ENCODE assay signal across 8 cellular contexts in the genomic region with DNA sequence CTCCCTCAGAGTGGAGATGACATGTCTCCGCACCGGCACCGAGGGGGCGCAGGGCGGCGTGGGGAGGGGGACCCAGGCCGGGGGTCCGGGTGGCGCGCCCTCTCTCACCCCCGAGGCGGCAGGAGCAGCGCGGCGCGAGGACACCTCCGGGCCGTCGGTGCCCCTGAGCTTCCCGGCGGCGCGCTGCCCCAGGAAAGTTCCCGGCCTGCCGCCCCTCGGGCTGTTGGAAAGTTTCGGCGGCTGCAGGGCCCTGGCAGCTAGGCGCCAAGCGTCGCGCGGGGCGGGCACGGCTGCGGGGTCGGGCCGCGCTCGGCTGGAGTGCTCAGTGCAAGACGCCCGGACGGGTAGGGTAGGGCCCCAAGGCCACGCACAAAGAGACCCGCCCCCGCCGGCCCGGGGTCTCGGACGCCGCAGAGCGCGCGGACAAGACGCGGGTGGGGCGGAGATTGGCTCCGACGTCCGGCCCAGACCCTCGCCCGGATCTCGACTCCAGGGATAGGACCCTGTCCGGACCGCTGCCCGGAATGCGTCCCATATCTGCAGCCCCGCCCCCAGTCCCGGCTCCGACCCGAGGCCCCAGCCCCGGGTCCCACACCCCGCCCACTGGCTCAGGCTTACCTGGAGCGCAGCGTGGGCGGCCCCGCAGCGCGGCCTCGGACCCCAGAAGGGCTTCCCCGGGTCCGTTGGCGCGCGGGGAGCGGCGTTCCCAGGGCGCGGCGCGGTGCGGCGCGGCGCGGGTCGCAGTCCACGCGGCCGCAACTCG.
DNase-seq lines count a peak whose midpoint lies in the region; ATAC-seq lines count a peak whose summit lies in the region.

No MANE protein-coding gene starts in this region.

- H3K36me3 ChIP-seq in muscle layer of duodenum (ENCODE audit: control insufficient read depth in 1 of 2, insufficient read depth in 2 of 2, low read length in 2 of 2), result no peaks in the 10 kb centered on the region

- H3K27ac ChIP-seq in muscle layer of duodenum (ENCODE audit: low read length), result no peak overlapping the region

- H3K9me3 ChIP-seq in muscle layer of duodenum (ENCODE audit: control insufficient read depth in 1 of 2, low read length in 2 of 2), result no peaks in the 10 kb centered on the region

- DNase-seq in NCI-H146 (lab: John Stamatoyannopoulos, UW) (peak; percentile 33), NCI-H146 treated with DMSO at 0.1 percent for 48 hours (lab: John Stamatoyannopoulos, UW; ENCODE audit: unreplicated experiment) (no peak), RKO (ENCODE audit: low spot score) (peak; percentile 37), GM19240 (ENCODE audit: insufficient read length, low spot score) (no peak)
- DNase-seq in effector CD4-positive, alpha-beta T cell, result peak; percentile 18

- no peaks in the 10 kb centered on the region for H3K27me3 ChIP-seq in muscle layer of duodenum (ENCODE audit: low read depth, low read length)

- H3K4me3 ChIP-seq in muscle layer of duodenum (ENCODE audit: low read depth in 1 of 2, low read length in 2 of 2), result peak overlapping the region; percentile 21 to 91

- H3K4me1 ChIP-seq in muscle layer of duodenum (ENCODE audit: control insufficient read depth in 1 of 2, insufficient read depth in 2 of 2, low read length in 2 of 2), result peaks cover 6 to 16% of the 10 kb centered on the region in 2 donors

- ATAC-seq in HG03175 (IDR thresholded peaks at IDR 0.05; ENCODE audit: unreplicated experiment) (no peak), GM21423 (IDR thresholded peaks at IDR 0.05; ENCODE audit: unreplicated experiment) (no peak)

Comparison
In these comparisons a context has a peak if more than half of its experiments do, and no peak if none do; other contexts are left out.
1. DNase-seq: peak in NCI-H146 (single experiment), RKO (single experiment) and effector CD4-positive, alpha-beta T cell (single experiment); none in NCI-H146 treated with DMSO at 0.1 percent for 48 hours (single experiment) and GM19240 (single experiment).